In the genomic region with DNA sequence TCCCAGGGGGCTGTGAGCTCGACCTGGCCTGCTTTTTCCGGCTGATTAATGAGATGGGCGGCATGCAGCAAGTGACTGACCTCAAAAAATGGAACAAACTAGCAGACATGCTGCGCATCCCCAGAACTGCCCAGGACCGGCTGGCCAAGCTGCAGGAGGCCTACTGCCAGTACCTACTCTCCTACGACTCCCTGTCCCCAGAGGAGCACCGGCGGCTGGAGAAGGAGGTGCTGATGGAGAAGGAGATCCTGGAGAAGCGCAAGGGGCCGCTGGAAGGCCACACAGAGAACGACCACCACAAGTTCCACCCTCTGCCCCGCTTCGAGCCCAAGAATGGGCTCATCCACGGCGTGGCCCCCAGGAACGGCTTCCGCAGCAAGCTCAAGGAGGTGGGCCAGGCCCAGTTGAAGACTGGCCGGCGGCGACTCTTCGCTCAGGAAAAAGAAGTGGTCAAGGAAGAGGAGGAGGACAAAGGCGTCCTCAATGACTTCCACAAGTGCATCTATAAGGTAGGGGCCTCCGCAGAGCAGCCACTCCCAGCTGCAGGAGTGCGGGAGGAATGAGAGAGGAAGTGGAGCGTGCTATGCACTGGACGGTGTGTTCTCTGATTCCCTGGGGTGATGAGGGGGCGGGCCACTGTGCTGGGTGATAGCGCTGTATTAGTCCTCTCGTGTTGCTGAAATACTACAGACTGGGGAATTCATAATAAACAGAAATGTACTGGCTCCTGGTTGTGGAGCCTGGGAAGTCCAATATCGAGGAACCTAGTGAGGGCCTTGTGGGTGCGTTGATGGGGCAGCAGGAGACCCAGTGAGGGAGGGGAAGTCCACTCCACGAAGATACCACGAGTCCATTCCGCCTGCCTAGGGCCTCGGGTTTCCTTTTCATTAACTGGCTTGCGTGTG, we compare ENCODE assay signal across 18 cellular contexts.
DNase-seq lines count a peak whose midpoint lies in the region; ATAC-seq and TF ChIP-seq lines count a peak whose summit lies in the region.
"Had no signal": no experiment of that assay in that cellular context is flagged by ENCODE, and none has a peak within 500 bp of the region (broad histone marks: within the 10 kb centered on the region; RNA-seq: fewer than 3 reads in every experiment).

No MANE protein-coding gene starts in this region.

- H3K79me2 ChIP-seq in parathyroid adenoma: no peaks in the 10 kb centered on the region

- H3K9ac ChIP-seq in BLaER1 (no peak overlapping the region), parathyroid adenoma (no peak overlapping the region)

- H4K20me1 ChIP-seq in BLaER1: peaks cover 87% of the 10 kb centered on the region

- H2AFZ ChIP-seq in parathyroid adenoma: no peak overlapping the region

- no peak for ATAC-seq in HG02571 (IDR thresholded peaks at IDR 0.05; ENCODE audit: unreplicated experiment)
- ATAC-seq in GM21786 (IDR thresholded peaks at IDR 0.05; ENCODE audit: unreplicated experiment): no peak
- ATAC-seq: activated CD4-positive, alpha-beta T cell treated with anti-CD3 and anti-CD28 coated beads for 36 hours; activated T-helper 17 cell treated with anti-CD3 and anti-CD28 coated beads, Interleukin-2, amount 50 U/mL, for 72 hours; body of pancreas had no signal

- H3K9me3 ChIP-seq in BLaER1 (no peaks in the 10 kb centered on the region), parathyroid adenoma (ENCODE audit: control insufficient read depth, low read length) (no peaks in the 10 kb centered on the region)
- H3K9me3 ChIP-seq: body of pancreas, thoracic aorta had no signal

- H3K27ac ChIP-seq in BLaER1 (peak overlapping the region; percentile 37; the same call in 1 of the 2 replicates), parathyroid adenoma (peak overlapping the region; percentile 52)
- H3K27ac ChIP-seq: 22Rv1, body of pancreas, thoracic aorta had no signal

- no peak for TF ChIP-seq CTCF in choroid plexus epithelial cell (conservative IDR thresholded peaks at IDR 0.05; ENCODE audit: low read depth, low read length)
- no peak for TF ChIP-seq CTCF in parathyroid adenoma (IDR thresholded peaks at IDR 0.05)

- H3K4me2 ChIP-seq in BLaER1: peak overlapping the region; percentile 45
- H3K4me2 ChIP-seq in parathyroid adenoma (ENCODE audit: low read length): no peak overlapping the region

- no peak overlapping the region for H3K4me3 ChIP-seq in BLaER1
- no peak overlapping the region for H3K4me3 ChIP-seq in choroid plexus epithelial cell (ENCODE audit: low read depth, low read length)
- no peak overlapping the region for H3K4me3 ChIP-seq in parathyroid adenoma (ENCODE audit: low read depth, low read length)
- H3K4me3 ChIP-seq: body of pancreas had no signal

- DNase-seq in DMS79 treated with DMSO at 0.1 percent for 48 hours (lab: John Stamatoyannopoulos, UW) (peak; percentile 54), DMS79 (lab: John Stamatoyannopoulos, UW) (no peak), choroid plexus epithelial cell (ENCODE audit: low read depth) (peak; percentile 42), ecto neural progenitor cell (ENCODE audit: low spot score) (no peak)
- DNase-seq: activated CD4-positive, alpha-beta T cell treated with anti-CD3 and anti-CD28 coated beads for 36 hours; DMS53; effector memory CD4-positive, alpha-beta T cell; Karpas-422; SHP77 treated with DMSO at 0.1 percent for 48 hours; T-helper 9 cell had no signal

- H3K36me3 ChIP-seq in BLaER1 (peaks cover 100% of the 10 kb centered on the region), parathyroid adenoma (ENCODE audit: control insufficient read depth, insufficient read depth, low read length) (no peaks in the 10 kb centered on the region)

- H3K27me3 ChIP-seq in BLaER1: no peaks in the 10 kb centered on the region
- no peaks in the 10 kb centered on the region for H3K27me3 ChIP-seq in parathyroid adenoma (ENCODE audit: control insufficient read depth, insufficient read depth, low read length)
- H3K27me3 ChIP-seq: body of pancreas had no signal

- H3K4me1 ChIP-seq in BLaER1 (peaks cover 65% of the 10 kb centered on the region), parathyroid adenoma (peaks cover 37% of the 10 kb centered on the region)

Comparison
In these comparisons a context has a peak if more than half of its experiments do, and no peak if none do; other contexts are left out.
1. DNase-seq: peak in DMS79 treated with DMSO at 0.1 percent for 48 hours (single experiment) and choroid plexus epithelial cell (single experiment); none in DMS79 (single experiment) and ecto neural progenitor cell (single experiment).